ENCODE assay signal across 8 cellular contexts in the genomic region with DNA sequence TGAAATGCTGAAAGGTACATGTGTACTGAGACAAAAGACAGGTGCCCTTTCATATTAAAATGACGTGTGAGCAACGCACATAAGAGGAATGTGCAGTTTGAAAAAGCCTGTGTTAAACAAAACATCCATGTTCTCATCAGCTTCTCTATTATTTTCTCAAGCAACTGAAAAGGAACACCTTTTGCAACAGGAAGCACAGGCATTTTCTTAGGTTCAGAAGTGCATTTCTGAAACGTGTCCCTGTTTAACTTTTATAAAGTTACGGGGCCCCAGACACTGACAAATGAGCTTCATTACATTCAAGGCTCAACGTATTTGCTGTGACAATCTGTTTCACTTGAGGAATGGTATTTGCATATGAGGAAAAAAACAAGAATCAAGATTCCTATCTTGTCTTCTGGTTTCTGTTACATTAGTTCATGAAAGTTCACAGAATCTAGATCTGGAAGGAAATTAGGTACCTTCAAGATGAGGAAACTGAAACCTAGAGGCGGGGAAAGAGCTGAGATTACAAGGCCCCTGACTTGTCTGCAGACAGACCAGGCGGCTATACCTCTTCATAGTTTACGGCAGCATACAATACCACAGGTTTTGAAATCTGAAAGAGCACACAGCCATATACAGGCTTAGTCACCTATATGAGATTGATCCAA.
DNase-seq lines count a peak whose midpoint lies in the region; ATAC-seq, FAIRE-seq and TF ChIP-seq lines count a peak whose summit lies in the region.

No MANE protein-coding gene starts in this region.

- BruUV-seq in HepG2 (replicated peaks; lab: Mats Ljungman, UMichigan), result no TSS peak

- no peak overlapping the region for H3K9ac ChIP-seq in HepG2 (ENCODE audit: insufficient read depth, low read depth, low read length)

- TF ChIP-seq EP300 in HepG2 (IDR thresholded peaks at IDR 0.05; ENCODE audit: low read depth in 2 of 2, low read length in 2 of 2) (no peak), HepG2 (CRISPR knock-in tag; IDR thresholded peaks at IDR 0.05; ENCODE audit: borderline replicate concordance) (no peak)

- H3K9me3 Mint-ChIP-seq in activated CD8-positive, alpha-beta T cell treated with anti-CD3 and anti-CD28 coated beads for 36 hours, result no peaks in the 10 kb centered on the region
- H3K9me3 Mint-ChIP-seq in natural killer cell (no peaks in the 10 kb centered on the region), CD14-positive monocyte (no peaks in the 10 kb centered on the region)

- H3K4me3 ChIP-seq in HepG2 (replicated peaks in 1 of 3; ENCODE audit: insufficient read depth in 1 of 3, low read depth in 2 of 3, low read length in 3 of 3) (no peak overlapping the region), WERI-Rb-1 (ENCODE audit: low read depth, low read length) (no peak overlapping the region)

- no peak for TF ChIP-seq CTCF in activated CD8-positive, alpha-beta T cell treated with anti-CD3 and anti-CD28 coated beads for 36 hours (IDR thresholded peaks at IDR 0.05)
- TF ChIP-seq CTCF in natural killer cell (IDR thresholded peaks at IDR 0.05) (no peak), CD14-positive monocyte (IDR thresholded peaks at IDR 0.05) (no peak), HepG2 (CRISPR knock-in tag; IDR thresholded peaks at IDR 0.05) (no peak), WERI-Rb-1 (IDR thresholded peaks at IDR 0.05; ENCODE audit: low read depth, low read length) (no peak)

- POLR2A ChIA-PET in activated CD8-positive, alpha-beta T cell treated with anti-CD3 and anti-CD28 coated beads for 36 hours (lab: Charles Lee), result interaction anchor here (0.9 to 1.2 kb wide), 2 partner anchors 9 to 14 kb away, joined by 3 read pairs; no protein-coding TSS in a partner anchor
- POLR2A ChIA-PET in HepG2 (lab: Yijun Ruan, JAX), result no interaction called here

- H3K36me3 Mint-ChIP-seq in activated CD8-positive, alpha-beta T cell treated with anti-CD3 and anti-CD28 coated beads for 36 hours (ENCODE audit: low read depth), result peaks cover 7% of the 10 kb centered on the region
- H3K36me3 Mint-ChIP-seq in natural killer cell, result peaks cover 6% of the 10 kb centered on the region
- no peaks in the 10 kb centered on the region for H3K36me3 Mint-ChIP-seq in CD14-positive monocyte

- H3K27ac ChIP-seq in HepG2 (ENCODE audit: extremely low read length, insufficient read depth, low read length) (no peak overlapping the region), WERI-Rb-1 (no peak overlapping the region)

- TF ChIP-seq RAD21 in HepG2 (CRISPR knock-in tag; IDR thresholded peaks at IDR 0.05), result no peak

- no peak for TF ChIP-seq POLR2A in HepG2 (IDR thresholded peaks at IDR 0.05; ENCODE audit: insufficient read depth in 1 of 2, low read depth in 2 of 2, low read length in 2 of 2)

- WGBS in HepG2 (ENCODE audit: low lambda C conversion rate), result 55% methylated on average over 8 of the region's 8 CpGs

- no peak for FAIRE-seq in HepG2 (lab: Jason Lieb, UNC)

- no peak overlapping the region for H2AFZ ChIP-seq in HepG2 (ENCODE audit: low read length)

- peak overlapping the region; percentile 53 for H3K4me3 Mint-ChIP-seq in activated CD8-positive, alpha-beta T cell treated with anti-CD3 and anti-CD28 coated beads for 36 hours
- peak overlapping the region; percentile 28 for H3K4me3 Mint-ChIP-seq in natural killer cell
- H3K4me3 Mint-ChIP-seq in CD14-positive monocyte, result no peak overlapping the region

- ATAC-seq in GM19025 (IDR thresholded peaks at IDR 0.05; ENCODE audit: low read depth, unreplicated experiment) (peak; percentile 92), HG03108 (IDR thresholded peaks at IDR 0.05; ENCODE audit: unreplicated experiment) (peak; percentile 58), natural killer cell (peak; percentile 34 to 89 (median 73)), HepG2 (no peak)
- ATAC-seq in activated CD8-positive, alpha-beta T cell treated with anti-CD3 and anti-CD28 coated beads for 36 hours, result peak; percentile 97

- H3K79me2 ChIP-seq in HepG2 (ENCODE audit: insufficient read depth, low read length), result no peaks in the 10 kb centered on the region

- H3K4me1 Mint-ChIP-seq in activated CD8-positive, alpha-beta T cell treated with anti-CD3 and anti-CD28 coated beads for 36 hours (ENCODE audit: low read depth), result peaks cover 30% of the 10 kb centered on the region
- H3K4me1 Mint-ChIP-seq in natural killer cell (peaks cover 13 to 34% of the 10 kb centered on the region in 2 donors), CD14-positive monocyte (no peaks in the 10 kb centered on the region)

- no peaks in the 10 kb centered on the region for H4K20me1 ChIP-seq in HepG2 (ENCODE audit: insufficient read depth, low read length)

- intact Hi-C loops in activated CD8-positive, alpha-beta T cell treated with anti-CD3 and anti-CD28 coated beads for 36 hours (cut with micrococcal nuclease), result no loop called here
- intact Hi-C loops in natural killer cell (cut with micrococcal nuclease), result no loop called here
- intact Hi-C loops in CD14-positive monocyte (cut with micrococcal nuclease), result loop anchor here in 1 of 2 donors (10.0 kb wide), 1 partner anchor 888 kb away; no protein-coding TSS in a partner anchor
- intact Hi-C loops in HepG2 (cut with micrococcal nuclease; ENCODE audit: unreplicated experiment), result no loop called here

- DNase-seq in activated CD8-positive, alpha-beta T cell treated with anti-CD3 and anti-CD28 coated beads for 36 hours, result peak; percentile 42
- DNase-seq in natural killer cell, result no peak
- DNase-seq in CD14-positive monocyte (ENCODE audit: low spot score), result no peak
- no peak for DNase-seq in NCI-H82 treated with DMSO at 0.1 percent for 48 hours (lab: John Stamatoyannopoulos, UW; ENCODE audit: unreplicated experiment)
- no peak for DNase-seq in HepG2 (ENCODE audit: low spot score)
- DNase-seq in WERI-Rb-1, result no peak

- no peaks in the 10 kb centered on the region for H3K27me3 Mint-ChIP-seq in activated CD8-positive, alpha-beta T cell treated with anti-CD3 and anti-CD28 coated beads for 36 hours
- no peaks in the 10 kb centered on the region for H3K27me3 Mint-ChIP-seq in natural killer cell (ENCODE audit: low read depth in 2 of 2)
- H3K27me3 Mint-ChIP-seq in CD14-positive monocyte (ENCODE audit: low read depth in 3 of 3), result peaks cover 0 to 5% (median 0%) of the 10 kb centered on the region in 3 donors

- H3K27me3 ChIP-seq in HepG2 (ENCODE audit: control insufficient read depth in 1 of 2, insufficient read depth in 2 of 2, low read length in 2 of 2), result no peaks in the 10 kb centered on the region
- H3K27me3 ChIP-seq in WERI-Rb-1 (ENCODE audit: insufficient read depth, low read depth, severe bottlenecking), result no peaks in the 10 kb centered on the region

- peak overlapping the region; percentile 73 for H3K27ac Mint-ChIP-seq in activated CD8-positive, alpha-beta T cell treated with anti-CD3 and anti-CD28 coated beads for 36 hours
- H3K27ac Mint-ChIP-seq in natural killer cell (peak overlapping the region; percentile 77 to 78), CD14-positive monocyte (peak overlapping the region in 1 of 7 donors; percentile 23)

- H3K36me3 ChIP-seq in HepG2 (replicated peaks in 1 of 2; ENCODE audit: control insufficient read depth in 1 of 2, insufficient read depth in 2 of 2, low read length in 2 of 2) (no peaks in the 10 kb centered on the region), WERI-Rb-1 (no peaks in the 10 kb centered on the region)

- H3K9me3 ChIP-seq in HepG2 (ENCODE audit: low read length) (no peaks in the 10 kb centered on the region), WERI-Rb-1 (ENCODE audit: severe bottlenecking) (no peaks in the 10 kb centered on the region)

- in situ Hi-C loops in HepG2 (cut with HindIII; ENCODE audit: extremely low pct_ligation_motif_present, low pct_unique_long_range_greater_than_20kb), result loop anchor here (10.0 kb wide), 1 partner anchor 858 kb away; no protein-coding TSS in a partner anchor

- H3K4me2 ChIP-seq in HepG2 (ENCODE audit: low read depth, low read length), result no peak overlapping the region

- H3K4me1 ChIP-seq in HepG2 (ENCODE audit: insufficient read depth, low read length), result no peaks in the 10 kb centered on the region

- CTCF ChIA-PET in activated CD8-positive, alpha-beta T cell treated with anti-CD3 and anti-CD28 coated beads for 36 hours (lab: Charles Lee), result no interaction called here
- CTCF ChIA-PET in HepG2 (lab: Yijun Ruan, JAX; ENCODE audit: low intra/inter-chr PET ratio, low total read pairs), result no interaction called here

TF ChIP-seq in HepG2, 621 proteins besides CTCF, POLR2A, EP300 and RAD21 (continues in another document):
- TF ChIP-seq SRF (IDR thresholded peaks at IDR 0.05; ENCODE audit: low read depth, low read length) (no peak), KDM1A (CRISPR knock-in tag; IDR thresholded peaks at IDR 0.05) (no peak), ZNF543 (CRISPR knock-in tag; IDR thresholded peaks at IDR 0.05) (no peak), SYNCRIP (IDR thresholded peaks at IDR 0.05; ENCODE audit: insufficient read depth, low read depth, low read length) (no peak), ZNF816 (CRISPR knock-in tag; IDR thresholded peaks at IDR 0.05; ENCODE audit: borderline replicate concordance) (no peak), ZNF678 (CRISPR knock-in tag; IDR thresholded peaks at IDR 0.05) (no peak), ARNTL (CRISPR knock-in tag; IDR thresholded peaks at IDR 0.05) (no peak), ZNF747 (CRISPR knock-in tag; IDR thresholded peaks at IDR 0.05; ENCODE audit: borderline replicate concordance) (no peak), ZBTB8A (CRISPR knock-in tag; IDR thresholded peaks at IDR 0.05; ENCODE audit: borderline replicate concordance, low read depth) (no peak), KDM2A (CRISPR knock-in tag; IDR thresholded peaks at IDR 0.05; ENCODE audit: borderline replicate concordance, low read depth) (no peak), RFX3 (CRISPR knock-in tag; IDR thresholded peaks at IDR 0.05) (no peak), ZNF674 (CRISPR knock-in tag; IDR thresholded peaks at IDR 0.05; ENCODE audit: low read depth) (no peak), REL (CRISPR knock-in tag; conservative IDR thresholded peaks at IDR 0.05) (no peak), MIXL1 (CRISPR knock-in tag; IDR thresholded peaks at IDR 0.05) (no peak)
- TF ChIP-seq, protein P1, sequence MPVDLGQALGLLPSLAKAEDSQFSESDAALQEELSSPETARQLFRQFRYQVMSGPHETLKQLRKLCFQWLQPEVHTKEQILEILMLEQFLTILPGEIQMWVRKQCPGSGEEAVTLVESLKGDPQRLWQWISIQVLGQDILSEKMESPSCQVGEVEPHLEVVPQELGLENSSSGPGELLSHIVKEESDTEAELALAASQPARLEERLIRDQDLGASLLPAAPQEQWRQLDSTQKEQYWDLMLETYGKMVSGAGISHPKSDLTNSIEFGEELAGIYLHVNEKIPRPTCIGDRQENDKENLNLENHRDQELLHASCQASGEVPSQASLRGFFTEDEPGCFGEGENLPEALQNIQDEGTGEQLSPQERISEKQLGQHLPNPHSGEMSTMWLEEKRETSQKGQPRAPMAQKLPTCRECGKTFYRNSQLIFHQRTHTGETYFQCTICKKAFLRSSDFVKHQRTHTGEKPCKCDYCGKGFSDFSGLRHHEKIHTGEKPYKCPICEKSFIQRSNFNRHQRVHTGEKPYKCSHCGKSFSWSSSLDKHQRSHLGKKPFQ (CRISPR knock-in tag; IDR thresholded peaks at IDR 0.05; ENCODE audit: insufficient replicate concordance), result no peak

Comparison
In these comparisons a context has a peak if more than half of its experiments do, and no peak if none do; other contexts are left out.
1. H3K4me3 Mint-ChIP-seq: peak in activated CD8-positive, alpha-beta T cell treated with anti-CD3 and anti-CD28 coated beads for 36 hours (single experiment) and natural killer cell (single experiment); none in CD14-positive monocyte (0 of 2).